Comparison of ENCODE assay signal across 1 cellular context in the genomic region with DNA sequence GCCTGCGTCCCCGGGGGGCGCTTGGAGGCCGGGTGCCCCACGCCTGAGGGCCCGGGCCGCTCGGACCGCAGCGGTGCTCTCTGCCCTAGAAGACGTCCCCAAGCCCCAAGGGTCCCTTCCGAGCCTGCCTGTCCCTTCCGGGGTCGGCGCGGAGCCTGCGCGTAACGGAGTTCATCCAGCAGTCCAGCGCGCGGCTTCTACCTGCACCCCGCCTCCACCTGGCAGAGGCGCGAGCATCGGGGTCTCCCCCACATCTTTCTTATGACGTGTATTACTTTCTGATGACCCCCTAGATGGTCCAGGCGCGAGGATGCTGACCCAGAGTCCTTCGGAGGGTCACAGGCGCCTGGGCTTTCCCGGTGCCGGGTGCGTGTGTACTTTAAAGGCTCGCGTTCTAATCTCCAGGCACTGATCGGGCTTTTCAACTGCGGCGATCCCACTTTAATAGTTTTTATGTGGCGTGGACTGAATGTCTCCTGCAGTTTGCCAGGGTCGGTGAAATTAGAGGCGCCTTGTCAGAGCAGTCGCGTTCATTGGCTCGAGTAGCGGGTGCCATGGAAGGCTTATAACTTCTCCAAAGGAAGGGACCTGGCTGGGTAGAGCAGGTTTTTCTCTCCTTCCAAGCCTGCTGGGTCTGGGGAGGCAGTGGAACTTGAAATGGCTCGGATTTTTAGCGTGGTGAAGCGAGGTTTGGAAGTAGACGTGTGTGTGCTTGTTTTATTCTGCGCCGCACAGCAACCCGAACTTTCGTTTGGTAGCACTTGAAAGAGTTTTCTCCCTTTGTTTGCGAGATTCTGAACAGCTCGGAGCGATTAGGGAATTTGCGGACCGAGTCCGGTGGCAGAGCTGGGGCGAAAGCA.
TF ChIP-seq lines count a peak whose summit lies in the region.

No MANE protein-coding gene starts in this region.

TF ChIP-seq in liver, 16 proteins besides CTCF, POLR2A, EP300 and RAD21 (continued from another document):
- TF ChIP-seq, protein P1, sequence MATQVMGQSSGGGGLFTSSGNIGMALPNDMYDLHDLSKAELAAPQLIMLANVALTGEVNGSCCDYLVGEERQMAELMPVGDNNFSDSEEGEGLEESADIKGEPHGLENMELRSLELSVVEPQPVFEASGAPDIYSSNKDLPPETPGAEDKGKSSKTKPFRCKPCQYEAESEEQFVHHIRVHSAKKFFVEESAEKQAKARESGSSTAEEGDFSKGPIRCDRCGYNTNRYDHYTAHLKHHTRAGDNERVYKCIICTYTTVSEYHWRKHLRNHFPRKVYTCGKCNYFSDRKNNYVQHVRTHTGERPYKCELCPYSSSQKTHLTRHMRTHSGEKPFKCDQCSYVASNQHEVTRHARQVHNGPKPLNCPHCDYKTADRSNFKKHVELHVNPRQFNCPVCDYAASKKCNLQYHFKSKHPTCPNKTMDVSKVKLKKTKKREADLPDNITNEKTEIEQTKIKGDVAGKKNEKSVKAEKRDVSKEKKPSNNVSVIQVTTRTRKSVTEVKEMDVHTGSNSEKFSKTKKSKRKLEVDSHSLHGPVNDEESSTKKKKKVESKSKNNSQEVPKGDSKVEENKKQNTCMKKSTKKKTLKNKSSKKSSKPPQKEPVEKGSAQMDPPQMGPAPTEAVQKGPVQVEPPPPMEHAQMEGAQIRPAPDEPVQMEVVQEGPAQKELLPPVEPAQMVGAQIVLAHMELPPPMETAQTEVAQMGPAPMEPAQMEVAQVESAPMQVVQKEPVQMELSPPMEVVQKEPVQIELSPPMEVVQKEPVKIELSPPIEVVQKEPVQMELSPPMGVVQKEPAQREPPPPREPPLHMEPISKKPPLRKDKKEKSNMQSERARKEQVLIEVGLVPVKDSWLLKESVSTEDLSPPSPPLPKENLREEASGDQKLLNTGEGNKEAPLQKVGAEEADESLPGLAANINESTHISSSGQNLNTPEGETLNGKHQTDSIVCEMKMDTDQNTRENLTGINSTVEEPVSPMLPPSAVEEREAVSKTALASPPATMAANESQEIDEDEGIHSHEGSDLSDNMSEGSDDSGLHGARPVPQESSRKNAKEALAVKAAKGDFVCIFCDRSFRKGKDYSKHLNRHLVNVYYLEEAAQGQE (IDR thresholded peaks at IDR 0.05): no peak
